In the genomic region with DNA sequence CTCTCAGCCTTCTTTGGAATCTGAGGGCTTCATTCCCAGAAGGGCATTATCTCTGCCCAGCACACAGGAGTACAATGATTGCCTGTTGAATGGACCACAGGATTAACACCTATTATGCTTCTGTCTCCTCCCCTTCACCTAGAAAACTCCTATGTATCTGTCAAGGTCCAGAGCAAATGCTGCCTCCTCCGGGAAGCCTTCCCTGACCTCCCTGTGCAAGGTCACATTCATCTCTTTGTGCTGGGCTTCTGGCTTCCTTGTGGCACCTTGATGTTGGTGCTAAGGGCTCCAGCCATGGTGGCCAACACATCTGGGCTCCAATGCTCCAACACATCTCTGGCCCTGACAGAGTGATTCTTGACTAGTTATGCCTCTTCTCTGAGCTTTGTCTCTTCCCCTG, we compare ENCODE assay signal across 22 cellular contexts. TPM values are rescaled to one million over a fixed set of nuclear protein-coding genes. Genes with fewer than 3 reads are reported as not detected.
DNase-seq lines count a peak whose midpoint lies in the region; ATAC-seq and TF ChIP-seq lines count a peak whose summit lies in the region.
"Had no signal": no experiment of that assay in that cellular context is flagged by ENCODE, and none has a peak within 500 bp of the region (broad histone marks: within the 10 kb centered on the region; RNA-seq: fewer than 3 reads in every experiment).

No MANE protein-coding gene starts in this region.

- H3K4me1 Mint-ChIP-seq in endothelial cell (ENCODE audit: unreplicated experiment) (peaks cover 21% of the 10 kb centered on the region), osteocyte (ENCODE audit: unreplicated experiment) (peaks cover 18% of the 10 kb centered on the region)
- peaks cover 33% of the 10 kb centered on the region for H3K4me1 Mint-ChIP-seq in activated T-cell treated with anti-CD3 and anti-CD28 coated beads, Interleukin-2, amount 50 U/mL, for 4 hours (ENCODE audit: low read depth)

- no peaks in the 10 kb centered on the region for H3K9me3 ChIP-seq in BLaER1 treated with 17β-estradiol and CSF1 and Interleukin-3, amounts not matched to agents 10 nM and 100 nM (replicated peaks in 1 of 11)
- no peaks in the 10 kb centered on the region for H3K9me3 ChIP-seq in RWPE2 (ENCODE audit: severe bottlenecking)
- H3K9me3 ChIP-seq: SJSA1 had no signal

- H3K4me3 ChIP-seq in BLaER1 treated with 17β-estradiol and CSF1 and Interleukin-3, amounts not matched to agents 10 nM and 100 nM, result no peak overlapping the region
- H3K4me3 ChIP-seq in RWPE2 (ENCODE audit: severe bottlenecking), result no peak overlapping the region
- H3K4me3 ChIP-seq: GM23248, PC-9, SJSA1 had no signal

- TF ChIP-seq CTCF in RWPE2 (IDR thresholded peaks at IDR 0.05; ENCODE audit: poor library complexity, severe bottlenecking) (no peak), endothelial cell (IDR thresholded peaks at IDR 0.05; ENCODE audit: unreplicated experiment) (no peak), osteocyte (IDR thresholded peaks at IDR 0.05) (no peak)

- H4K20me1 ChIP-seq in BLaER1 treated with 17β-estradiol and CSF1 and Interleukin-3, amounts not matched to agents 10 nM and 100 nM, result peaks cover 0 to 10% (median 0%) of the 10 kb centered on the region in 11 experiments; a peak in 1 of 22 replicates

- no peaks in the 10 kb centered on the region for H3K27me3 ChIP-seq in BLaER1 treated with 17β-estradiol and CSF1 and Interleukin-3, amounts not matched to agents 10 nM and 100 nM
- H3K27me3 ChIP-seq in RWPE2 (ENCODE audit: insufficient read depth, poor library complexity, severe bottlenecking), result no peaks in the 10 kb centered on the region
- H3K27me3 ChIP-seq: SJSA1 had no signal

- peak; percentile 7 for DNase-seq in RWPE2 (ENCODE audit: low spot score)
- no peak for DNase-seq in endothelial cell (ENCODE audit: low spot score)
- peak; percentile 49 for DNase-seq in osteocyte (ENCODE audit: extremely low spot score, unreplicated experiment)
- no peak for DNase-seq in NCI-H1092 treated with DMSO at 0.1 percent for 48 hours (lab: John Stamatoyannopoulos, UW)
- no peak for DNase-seq in NCI-H146 (lab: John Stamatoyannopoulos, UW)
- DNase-seq in activated T-cell treated with anti-CD3 and anti-CD28 coated beads, Interleukin-2, amount 50 U/mL, for 4 hours, result no peak
- DNase-seq: Calu3; CD4-positive, alpha-beta memory T cell; DMS53; GM23248; KBM-7; MV-4-11; NCI-H1417 treated with DMSO at 0.1 percent for 48 hours; NCI-H2029 treated with DMSO at 0.1 percent for 48 hours; NCI-H2171 treated with DMSO at 0.1 percent for 48 hours; NCI-H510A; NCI-H774; PC-9 had no signal

- H3K4me1 ChIP-seq in BLaER1 treated with 17β-estradiol and CSF1 and Interleukin-3, amounts not matched to agents 10 nM and 100 nM, result peaks cover 63 to 87% (median 82%) of the 10 kb centered on the region in 10 experiments
- peaks cover 10% of the 10 kb centered on the region for H3K4me1 ChIP-seq in RWPE2 (ENCODE audit: insufficient read depth, poor library complexity, severe bottlenecking)

- no peak overlapping the region for H3K4me3 Mint-ChIP-seq in endothelial cell (ENCODE audit: unreplicated experiment)
- H3K4me3 Mint-ChIP-seq in osteocyte (ENCODE audit: unreplicated experiment), result no peak overlapping the region
- H3K4me3 Mint-ChIP-seq in activated T-cell treated with anti-CD3 and anti-CD28 coated beads, Interleukin-2, amount 50 U/mL, for 4 hours, result no peak overlapping the region
- H3K4me3 Mint-ChIP-seq: B cell had no signal

- H3K9ac ChIP-seq in BLaER1 treated with 17β-estradiol and CSF1 and Interleukin-3, amounts not matched to agents 10 nM and 100 nM, result no peak overlapping the region
- H3K9ac ChIP-seq: GM23248 had no signal

- H3K27ac ChIP-seq in BLaER1 treated with 17β-estradiol and CSF1 and Interleukin-3, amounts not matched to agents 10 nM and 100 nM, result peak overlapping the region in 6 of 11 experiments; percentile 3 to 44 (median 19); a peak in 3 of 22 replicates
- H3K27ac ChIP-seq in RWPE2 (ENCODE audit: poor library complexity, severe bottlenecking), result no peak overlapping the region
- H3K27ac ChIP-seq: GM23248, PC-9, SJSA1 had no signal

- no peaks in the 10 kb centered on the region for H3K36me3 ChIP-seq in BLaER1 treated with 17β-estradiol and CSF1 and Interleukin-3, amounts not matched to agents 10 nM and 100 nM
- no peaks in the 10 kb centered on the region for H3K36me3 ChIP-seq in RWPE2 (ENCODE audit: low read depth)
- H3K36me3 ChIP-seq: SJSA1 had no signal

- no peak for ATAC-seq in RWPE2 (ENCODE audit: low read depth)
- ATAC-seq in activated T-cell treated with anti-CD3 and anti-CD28 coated beads, Interleukin-2, amount 50 U/mL, for 4 hours, result no peak
- ATAC-seq: HCT116 had no signal

- H3K27me3 Mint-ChIP-seq in endothelial cell (ENCODE audit: unreplicated experiment) (peaks cover 10% of the 10 kb centered on the region), osteocyte (ENCODE audit: unreplicated experiment) (peaks cover 7% of the 10 kb centered on the region)
- H3K27me3 Mint-ChIP-seq in activated T-cell treated with anti-CD3 and anti-CD28 coated beads, Interleukin-2, amount 50 U/mL, for 4 hours (ENCODE audit: low read depth), result no peaks in the 10 kb centered on the region
- H3K27me3 Mint-ChIP-seq: CD4-positive, alpha-beta memory T cell had no signal

- H3K27ac Mint-ChIP-seq in endothelial cell (ENCODE audit: unreplicated experiment) (peak overlapping the region; percentile 18), osteocyte (ENCODE audit: unreplicated experiment) (no peak overlapping the region)
- H3K27ac Mint-ChIP-seq: B cell had no signal

- H3K4me2 ChIP-seq in BLaER1 treated with 17β-estradiol and CSF1 and Interleukin-3, amounts not matched to agents 10 nM and 100 nM, result peak overlapping the region in 9 of 11 experiments; percentile 63 to 93 (median 82); a peak in 15 of 22 replicates
- H3K4me2 ChIP-seq: PC-9 had no signal

- H3K9me3 Mint-ChIP-seq in endothelial cell (ENCODE audit: unreplicated experiment), result no peaks in the 10 kb centered on the region
- no peaks in the 10 kb centered on the region for H3K9me3 Mint-ChIP-seq in osteocyte (ENCODE audit: unreplicated experiment)
- no peaks in the 10 kb centered on the region for H3K9me3 Mint-ChIP-seq in activated T-cell treated with anti-CD3 and anti-CD28 coated beads, Interleukin-2, amount 50 U/mL, for 4 hours
- H3K9me3 Mint-ChIP-seq: CD4-positive, alpha-beta memory T cell had no signal

- H3K36me3 Mint-ChIP-seq in endothelial cell (ENCODE audit: low read depth, unreplicated experiment) (no peaks in the 10 kb centered on the region), osteocyte (ENCODE audit: unreplicated experiment) (no peaks in the 10 kb centered on the region)
- no peaks in the 10 kb centered on the region for H3K36me3 Mint-ChIP-seq in activated T-cell treated with anti-CD3 and anti-CD28 coated beads, Interleukin-2, amount 50 U/mL, for 4 hours (ENCODE audit: insufficient read depth)

RNA-seq across cellular contexts. Expression of gene ATP2B2, which starts 49.9 kb away (rescaled TPM):
- total RNA-seq in endothelial cell (ENCODE audit: unreplicated experiment), result 1.7 TPM
- total RNA-seq in osteocyte, result 0.13 TPM in 1 of 2 replicates, not detected in the other
- total RNA-seq in activated T-cell treated with anti-CD3 and anti-CD28 coated beads, Interleukin-2, amount 50 U/mL, for 4 hours, result under 1 TPM in 1 of 3 donors, not detected in 2; 0.05 TPM
- total RNA-seq: B cell; Calu3; CD4-positive, alpha-beta memory T cell; GM23248; PC-9; SJSA1 had no signal

Comparison
In these comparisons a context has a peak if more than half of its experiments do, and no peak if none do; other contexts are left out.
1. DNase-seq: peak in RWPE2 (single experiment) and osteocyte (single experiment); none in endothelial cell (single experiment), NCI-H1092 treated with DMSO at 0.1 percent for 48 hours (single experiment), NCI-H146 (single experiment) and activated T-cell treated with anti-CD3 and anti-CD28 coated beads, Interleukin-2, amount 50 U/mL, for 4 hours (single experiment).